25 cellular contexts compared by ENCODE assay signal in genomic region chr9:133531293-133531692, GRCh38. TPM values are rescaled to one million over a fixed set of nuclear protein-coding genes. Genes with fewer than 3 reads are reported as not detected.
"Had no signal": no experiment of that assay in that cellular context is flagged by ENCODE, and none has a peak within 500 bp of the region (broad histone marks: within the 10 kb centered on the region; RNA-seq: fewer than 3 reads in every experiment).

No MANE protein-coding gene starts in this region.

- H3K27ac ChIP-seq: coronary artery, dorsolateral prefrontal cortex, esophagus muscularis mucosa, foreskin keratinocyte, gastroesophageal sphincter, heart left ventricle, hepatocyte, left lung, lower lobe of right lung had no signal

- H3K4me2 ChIP-seq: hepatocyte had no signal

- H2AFZ ChIP-seq: hepatocyte had no signal

- DNase-seq: dermis blood vessel endothelial cell; dorsolateral prefrontal cortex; effector CD4-positive, alpha-beta T cell; effector memory CD4-positive, alpha-beta T cell; foreskin keratinocyte; heart left ventricle; hypothalamus; immature natural killer cell; islet precursor cell; kidney; kidney glomerular epithelial cell; left colon; left lung; left ventricle myocardium superior; lower lobe of right lung; mesenchymal stem cell; mucosa of descending colon; naive B cell had no signal

- H3K27me3 ChIP-seq: dorsolateral prefrontal cortex, hepatocyte had no signal

- H3K4me1 ChIP-seq: foreskin keratinocyte had no signal

- H3K36me3 ChIP-seq: esophagus muscularis mucosa, gastroesophageal sphincter, heart left ventricle, left lung, lower lobe of right lung had no signal

- H3K9me3 ChIP-seq: esophagus muscularis mucosa, gastroesophageal sphincter, heart left ventricle, left lung, lower lobe of right lung, mucosa of descending colon had no signal

- H3K79me2 ChIP-seq: hepatocyte had no signal

- ATAC-seq: foreskin keratinocyte, gastroesophageal sphincter, heart left ventricle, left colon, left lung, left ventricle myocardium superior, lower lobe of right lung, mucosa of descending colon had no signal

- H3K4me3 ChIP-seq: coronary artery, dorsolateral prefrontal cortex, esophagus muscularis mucosa, gastroesophageal sphincter, heart left ventricle, hepatocyte, left lung, lower lobe of right lung, mucosa of descending colon had no signal

RNA-seq across cellular contexts. Expression of gene ADAMTSL2, which starts 3.2 kb away (rescaled TPM):
- polyA plus RNA-seq: endothelial cell of umbilical vein, foreskin keratinocyte, immature natural killer cell had no signal

RNA-seq across cellular contexts. Expression of gene MYMK, which starts 6.5 kb away (rescaled TPM):
- polyA plus RNA-seq: endothelial cell of umbilical vein, esophagus, fibroblast of lung, foreskin keratinocyte, heart left ventricle, immature natural killer cell had no signal
